ENCODE assay signal across 8 cellular contexts in genomic region chr15:92011611-92012367, GRCh38.
DNase-seq lines count a peak whose midpoint lies in the region; ATAC-seq, FAIRE-seq and TF ChIP-seq lines count a peak whose summit lies in the region.

No MANE protein-coding gene starts in this region.

- peaks cover 7% of the 10 kb centered on the region for H3K4me1 ChIP-seq in CD4-positive, CD25-positive, alpha-beta regulatory T cell (ENCODE audit: control insufficient read depth, insufficient read depth, low read length, poor library complexity, severe bottlenecking)
- H3K4me1 ChIP-seq in astrocyte (ENCODE audit: insufficient read depth, low read length), result peaks cover 9% of the 10 kb centered on the region
- peaks cover 7% of the 10 kb centered on the region for H3K4me1 ChIP-seq in mucosa of descending colon (ENCODE audit: low read depth)

- no peak for TF ChIP-seq CTCF in astrocyte (IDR thresholded peaks at IDR 0.05; ENCODE audit: insufficient read depth, low read depth, low read length)
- TF ChIP-seq CTCF in mucosa of descending colon (IDR thresholded peaks at IDR 0.05), result no peak
- no peak for TF ChIP-seq CTCF in omental fat pad (IDR thresholded peaks at IDR 0.05)

- no peaks in the 10 kb centered on the region for H3K27me3 Mint-ChIP-seq in CD4-positive, CD25-positive, alpha-beta regulatory T cell
- H3K27me3 Mint-ChIP-seq in astrocyte (ENCODE audit: low read depth, unreplicated experiment), result peaks cover 2% of the 10 kb centered on the region

- peak overlapping the region in 1 of 4 donors; percentile 10 for H3K4me3 Mint-ChIP-seq in CD4-positive, CD25-positive, alpha-beta regulatory T cell
- no peak overlapping the region for H3K4me3 Mint-ChIP-seq in astrocyte (ENCODE audit: unreplicated experiment)

- no peak overlapping the region for H2AFZ ChIP-seq in astrocyte (ENCODE audit: low read depth, low read length)

- peak in 1 of 3 donors; percentile 35 for DNase-seq in CD4-positive, CD25-positive, alpha-beta regulatory T cell
- DNase-seq in NCI-H187 treated with DMSO at 0.1 percent for 48 hours (lab: John Stamatoyannopoulos, UW) (peak; percentile 68), astrocyte (ENCODE audit: low read depth) (peak; percentile 34), mucosa of descending colon (no peak), left colon (no peak), NCI-H2196 (lab: John Stamatoyannopoulos, UW; ENCODE audit: unreplicated experiment) (no peak), omental fat pad (ENCODE audit: low spot score) (no peak)

- no peaks in the 10 kb centered on the region for H3K27me3 ChIP-seq in CD4-positive, CD25-positive, alpha-beta regulatory T cell (ENCODE audit: control insufficient read depth, insufficient read depth, low read length)
- H3K27me3 ChIP-seq in astrocyte (ENCODE audit: insufficient read depth, low read length), result no peaks in the 10 kb centered on the region

- no peaks in the 10 kb centered on the region for H3K9me3 Mint-ChIP-seq in CD4-positive, CD25-positive, alpha-beta regulatory T cell
- H3K9me3 Mint-ChIP-seq in astrocyte (ENCODE audit: unreplicated experiment), result peaks cover 3% of the 10 kb centered on the region

- peak overlapping the region; percentile 71 for H3K4me2 ChIP-seq in astrocyte (ENCODE audit: low read length)

- no peak for FAIRE-seq in astrocyte (lab: Jason Lieb, UNC)

- H3K4me1 Mint-ChIP-seq in CD4-positive, CD25-positive, alpha-beta regulatory T cell, result peaks cover 37 to 82% (median 53%) of the 10 kb centered on the region in 4 donors
- peaks cover 13% of the 10 kb centered on the region for H3K4me1 Mint-ChIP-seq in astrocyte (ENCODE audit: low read depth, unreplicated experiment)

- H4K20me1 ChIP-seq in astrocyte (ENCODE audit: insufficient read depth, low read length), result no peaks in the 10 kb centered on the region

- peak; percentile 37 to 51 for ATAC-seq in CD4-positive, CD25-positive, alpha-beta regulatory T cell (ENCODE audit: low read depth in 2 of 2)
- ATAC-seq in mucosa of descending colon, result peak; percentile 34
- no peak for ATAC-seq in GM19035 (IDR thresholded peaks at IDR 0.05; ENCODE audit: unreplicated experiment)
- ATAC-seq in left colon, result no peak
- ATAC-seq in omental fat pad (ENCODE audit: low FRiP score), result no peak

- H3K9me3 ChIP-seq in CD4-positive, CD25-positive, alpha-beta regulatory T cell (ENCODE audit: control insufficient read depth in 2 of 2, low read length in 2 of 2), result no peaks in the 10 kb centered on the region
- no peaks in the 10 kb centered on the region for H3K9me3 ChIP-seq in astrocyte (ENCODE audit: insufficient read depth, low read depth, low read length)
- H3K9me3 ChIP-seq in mucosa of descending colon, result no peaks in the 10 kb centered on the region

- H3K36me3 Mint-ChIP-seq in CD4-positive, CD25-positive, alpha-beta regulatory T cell, result peaks cover 5% of the 10 kb centered on the region
- no peaks in the 10 kb centered on the region for H3K36me3 Mint-ChIP-seq in astrocyte (ENCODE audit: low read depth, unreplicated experiment)

- no peak overlapping the region for H3K4me3 ChIP-seq in CD4-positive, CD25-positive, alpha-beta regulatory T cell (ENCODE audit: low read depth, low read length)
- no peak overlapping the region for H3K4me3 ChIP-seq in astrocyte (ENCODE audit: insufficient read depth, low read depth, low read length)
- H3K4me3 ChIP-seq in mucosa of descending colon, result no peak overlapping the region

- H3K9ac ChIP-seq in astrocyte (ENCODE audit: low read length), result peak overlapping the region; percentile 26

- no peaks in the 10 kb centered on the region for H3K36me3 ChIP-seq in CD4-positive, CD25-positive, alpha-beta regulatory T cell (ENCODE audit: control insufficient read depth, insufficient read depth, low read length)
- H3K36me3 ChIP-seq in astrocyte (ENCODE audit: insufficient read depth, low read length), result no peaks in the 10 kb centered on the region
- H3K36me3 ChIP-seq in mucosa of descending colon (ENCODE audit: low read depth), result no peaks in the 10 kb centered on the region

- intact Hi-C loops in mucosa of descending colon (cut with DNase I, micrococcal nuclease) (no loop called here), left colon (cut with DNase I, micrococcal nuclease) (no loop called here)

- H3K27ac Mint-ChIP-seq in CD4-positive, CD25-positive, alpha-beta regulatory T cell, result peak overlapping the region in 1 of 3 donors; percentile 57
- no peak overlapping the region for H3K27ac Mint-ChIP-seq in astrocyte (ENCODE audit: unreplicated experiment)

- H3K79me2 ChIP-seq in astrocyte (ENCODE audit: insufficient read depth, low read length), result no peaks in the 10 kb centered on the region

- H3K27ac ChIP-seq in CD4-positive, CD25-positive, alpha-beta regulatory T cell (ENCODE audit: insufficient read depth, low read length, poor library complexity, severe bottlenecking), result no peak overlapping the region
- no peak overlapping the region for H3K27ac ChIP-seq in astrocyte (ENCODE audit: low read depth, low read length)

Comparison
In these comparisons a context has a peak if more than half of its experiments do, and no peak if none do; other contexts are left out.
1. ATAC-seq: peak in CD4-positive, CD25-positive, alpha-beta regulatory T cell (2 of 2) and mucosa of descending colon (single experiment); none in GM19035 (single experiment), left colon (single experiment) and omental fat pad (single experiment).
2. DNase-seq: peak in NCI-H187 treated with DMSO at 0.1 percent for 48 hours (single experiment) and astrocyte (single experiment); none in mucosa of descending colon (0 of 3), left colon (0 of 2), NCI-H2196 (single experiment) and omental fat pad (single experiment).